44 cellular contexts compared by ENCODE assay signal in genomic region chr11:67532889-67533288, GRCh38. TPM values are rescaled to one million over a fixed set of nuclear protein-coding genes. Genes with fewer than 3 reads are reported as not detected.
"Had no signal": no experiment of that assay in that cellular context is flagged by ENCODE, and none has a peak within 500 bp of the region (broad histone marks: within the 10 kb centered on the region; RNA-seq: fewer than 3 reads in every experiment).

No MANE protein-coding gene starts in this region.

- ATAC-seq: activated naive CD4-positive, alpha-beta T cell treated with anti-CD3 and anti-CD28 coated beads, Interleukin-2, amount 50 U/mL, for 72 hours; activated naive CD8-positive, alpha-beta T cell treated with anti-CD3 and anti-CD28 coated beads, Interleukin-2, amount 50 U/mL, for 24 hours; activated T-cell treated with anti-CD3 and anti-CD28 coated beads, Interleukin-2, amount 50 U/mL, for 4 hours; activated T-cell treated with anti-CD3 and anti-CD28 coated beads, Interleukin-2, amount 50 U/mL, for 72 hours; activated T-helper 17 cell treated with anti-CD3 and anti-CD28 coated beads, Interleukin-2, amount 50 U/mL, for 72 hours had no signal

- H3K27ac ChIP-seq: ascending aorta, brain microvascular endothelial cell, breast epithelium, cardiac muscle cell had no signal

- FAIRE-seq: astrocyte, bronchial epithelial cell had no signal

- H3K9me3 ChIP-seq: ascending aorta had no signal

- DNase-seq: activated effector memory CD4-positive, alpha-beta T cell treated with anti-CD3 and anti-CD28 coated beads, Interleukin-2, amount 50 U/mL, for 16 hours; activated effector memory CD4-positive, alpha-beta T cell treated with Interleukin-2 at 50 U/mL for 16 hours; activated gamma-delta T cell; activated gamma-delta T cell treated with Interleukin-2 at 50 U/mL for 16 hours; activated naive CD4-positive, alpha-beta T cell; activated naive CD4-positive, alpha-beta T cell treated with anti-CD3 and anti-CD28 coated beads for 36 hours; activated naive CD4-positive, alpha-beta T cell treated with anti-CD3 and anti-CD28 coated beads, Interleukin-2, amount 10 ng/mL, durations not matched to agents 7 days and 5 days; activated naive CD4-positive, alpha-beta T cell treated with anti-CD3 and anti-CD28 coated beads, Interleukin-2, amount 50 U/mL, for 16 hours; activated naive CD4-positive, alpha-beta T cell treated with Interleukin-2 at 50 U/mL for 16 hours; activated naive CD8-positive, alpha-beta T cell treated with anti-CD3 and anti-CD28 coated beads for 36 hours; activated naive CD8-positive, alpha-beta T cell treated with anti-CD3 and anti-CD28 coated beads, Interleukin-2, amount 10 ng/mL, durations not matched to agents 7 days and 5 days; activated naive CD8-positive, alpha-beta T cell treated with anti-CD3 and anti-CD28 coated beads, Interleukin-2, amount 50 U/mL, for 24 hours; activated T-cell treated with anti-CD3 and anti-CD28 coated beads for 4 hours; activated T-cell treated with anti-CD3 and anti-CD28 coated beads, Interleukin-2, amount 50 U/mL, for 1 hour; activated T-cell treated with anti-CD3 and anti-CD28 coated beads, Interleukin-2, amount 50 U/mL, for 24 hours; activated T-cell treated with anti-CD3 and anti-CD28 coated beads, Interleukin-2, amount 50 U/mL, for 4 hours; activated T-cell treated with anti-CD3 and anti-CD28 coated beads, Interleukin-2, amount 50 U/mL, for 48 hours; activated T-cell treated with anti-CD3 and anti-CD28 coated beads, Interleukin-2, amount 50 U/mL, for 72 hours; adrenal gland; amniotic stem cell; amygdala; anterior cingulate cortex; aorta; brain microvascular endothelial cell; caudate nucleus; central memory CD4-positive, alpha-beta T cell; cerebellar nuclear complex had no signal

- H3K4me1 ChIP-seq: breast epithelium had no signal

- H3K4me3 Mint-ChIP-seq: activated naive CD4-positive, alpha-beta T cell treated with anti-CD3 and anti-CD28 coated beads for 36 hours; activated naive CD4-positive, alpha-beta T cell treated with anti-CD3 and anti-CD28 coated beads, Interleukin-2, amount 10 ng/mL, durations not matched to agents 7 days and 5 days; activated naive CD4-positive, alpha-beta T cell treated with anti-CD3 and anti-CD28 coated beads, Interleukin-2, amount 50 U/mL, for 24 hours; activated naive CD8-positive, alpha-beta T cell; activated naive CD8-positive, alpha-beta T cell treated with anti-CD3 and anti-CD28 coated beads for 36 hours; activated naive CD8-positive, alpha-beta T cell treated with anti-CD3 and anti-CD28 coated beads, Interleukin-2, amount 10 ng/mL, durations not matched to agents 7 days and 5 days; activated naive CD8-positive, alpha-beta T cell treated with anti-CD3 and anti-CD28 coated beads, Interleukin-2, amount 50 U/mL, for 24 hours; activated T-cell treated with anti-CD3 and anti-CD28 coated beads, Interleukin-2, amount 50 U/mL, for 24 hours; activated T-cell treated with anti-CD3 and anti-CD28 coated beads, Interleukin-2, amount 50 U/mL, for 4 hours; activated T-cell treated with anti-CD3 and anti-CD28 coated beads, Interleukin-2, amount 50 U/mL, for 72 hours; activated T-helper 1 cell treated with anti-CD3 and anti-CD28 coated beads, Interleukin-12 subunit alpha, Interleukin-12 subunit beta, Interleukin-2, Interleukin-4 antibody, amounts not matched to agents 30 ng/mL and 10 ng/mL and 1 ng/mL, durations not matched to agents 14 hours and 24 hours and 36 hours; activated T-helper 17 cell treated with anti-CD3 and anti-CD28 coated beads, Interleukin-2, amount 50 U/mL, for 72 hours; brain; central memory CD8-positive, alpha-beta T cell had no signal

- H3K27ac Mint-ChIP-seq: activated naive CD4-positive, alpha-beta T cell treated with anti-CD3 and anti-CD28 coated beads for 36 hours; activated naive CD4-positive, alpha-beta T cell treated with anti-CD3 and anti-CD28 coated beads, Interleukin-2, amount 10 ng/mL, durations not matched to agents 7 days and 5 days; activated naive CD4-positive, alpha-beta T cell treated with anti-CD3 and anti-CD28 coated beads, Interleukin-2, amount 50 U/mL, for 24 hours; activated naive CD4-positive, alpha-beta T cell treated with anti-CD3 and anti-CD28 coated beads, Interleukin-2, amount 50 U/mL, for 72 hours; activated naive CD8-positive, alpha-beta T cell; activated naive CD8-positive, alpha-beta T cell treated with anti-CD3 and anti-CD28 coated beads for 36 hours; activated naive CD8-positive, alpha-beta T cell treated with anti-CD3 and anti-CD28 coated beads, Interleukin-2, amount 10 ng/mL, durations not matched to agents 7 days and 5 days; activated naive CD8-positive, alpha-beta T cell treated with anti-CD3 and anti-CD28 coated beads, Interleukin-2, amount 50 U/mL, for 24 hours; activated T-cell treated with anti-CD3 and anti-CD28 coated beads, Interleukin-2, amount 50 U/mL, for 24 hours; activated T-cell treated with anti-CD3 and anti-CD28 coated beads, Interleukin-2, amount 50 U/mL, for 72 hours; activated T-helper 1 cell treated with anti-CD3 and anti-CD28 coated beads, Interleukin-12 subunit alpha, Interleukin-12 subunit beta, Interleukin-2, Interleukin-4 antibody, amounts not matched to agents 30 ng/mL and 10 ng/mL and 1 ng/mL, durations not matched to agents 14 hours and 24 hours and 36 hours; activated T-helper 17 cell treated with anti-CD3 and anti-CD28 coated beads, Interleukin-2, amount 50 U/mL, for 72 hours; activated T-helper 2 cell treated with anti-CD3 and anti-CD28 coated beads, Interferon-gamma antibody, Interleukin-2, Interleukin-4, amounts not matched to agents 10 μg/mL and 5 μg/mL and 100 μg/mL, durations not matched to agents 14 hours and 24 hours and 36 hours; brain had no signal

- H3K27me3 ChIP-seq: adrenal gland, ascending aorta, brain microvascular endothelial cell, breast epithelium, cardiac muscle cell had no signal

- H3K27me3 Mint-ChIP-seq: activated naive CD4-positive, alpha-beta T cell treated with anti-CD3 and anti-CD28 coated beads, Interleukin-2, amount 50 U/mL, for 24 hours; activated naive CD8-positive, alpha-beta T cell treated with anti-CD3 and anti-CD28 coated beads, Interleukin-2, amount 10 ng/mL, durations not matched to agents 7 days and 5 days; central memory CD8-positive, alpha-beta T cell had no signal

- H3K36me3 Mint-ChIP-seq: activated naive CD8-positive, alpha-beta T cell treated with anti-CD3 and anti-CD28 coated beads for 36 hours; activated naive CD8-positive, alpha-beta T cell treated with anti-CD3 and anti-CD28 coated beads, Interleukin-2, amount 10 ng/mL, durations not matched to agents 7 days and 5 days; brain had no signal

- H3K9me3 Mint-ChIP-seq: activated naive CD4-positive, alpha-beta T cell treated with anti-CD3 and anti-CD28 coated beads, Interleukin-2, amount 50 U/mL, for 24 hours; central memory CD8-positive, alpha-beta T cell had no signal

- H3K4me3 ChIP-seq: adrenal gland, ascending aorta, breast epithelium, cardiac muscle cell had no signal

- H3K4me1 Mint-ChIP-seq: activated naive CD4-positive, alpha-beta T cell treated with anti-CD3 and anti-CD28 coated beads, Interleukin-2, amount 10 ng/mL, durations not matched to agents 7 days and 5 days; activated naive CD4-positive, alpha-beta T cell treated with anti-CD3 and anti-CD28 coated beads, Interleukin-2, amount 50 U/mL, for 24 hours; activated naive CD8-positive, alpha-beta T cell treated with anti-CD3 and anti-CD28 coated beads for 36 hours; activated naive CD8-positive, alpha-beta T cell treated with anti-CD3 and anti-CD28 coated beads, Interleukin-2, amount 10 ng/mL, durations not matched to agents 7 days and 5 days; activated naive CD8-positive, alpha-beta T cell treated with anti-CD3 and anti-CD28 coated beads, Interleukin-2, amount 50 U/mL, for 24 hours; activated T-helper 17 cell treated with anti-CD3 and anti-CD28 coated beads, Interleukin-2, amount 50 U/mL, for 72 hours; brain; central memory CD8-positive, alpha-beta T cell had no signal

- H3K36me3 ChIP-seq: adrenal gland, ascending aorta, brain microvascular endothelial cell, breast epithelium, cardiac muscle cell had no signal

RNA-seq across cellular contexts. Expression of gene CABP2, which starts 9.6 kb away (rescaled TPM):
- total RNA-seq: activated naive CD4-positive, alpha-beta T cell treated with anti-CD3 and anti-CD28 coated beads for 36 hours; activated naive CD4-positive, alpha-beta T cell treated with anti-CD3 and anti-CD28 coated beads, Interleukin-2, amount 50 U/mL, for 72 hours; activated naive CD8-positive, alpha-beta T cell treated with anti-CD3 and anti-CD28 coated beads for 36 hours; activated naive CD8-positive, alpha-beta T cell treated with anti-CD3 and anti-CD28 coated beads, Interleukin-2, amount 10 ng/mL, durations not matched to agents 7 days and 5 days; activated T-cell treated with anti-CD3 and anti-CD28 coated beads, Interleukin-2, amount 50 U/mL, for 4 hours; activated T-cell treated with anti-CD3 and anti-CD28 coated beads, Interleukin-2, amount 50 U/mL, for 72 hours; activated T-helper 1 cell treated with anti-CD3 and anti-CD28 coated beads, Interleukin-12 subunit alpha, Interleukin-12 subunit beta, Interleukin-2, Interleukin-4 antibody, amounts not matched to agents 30 ng/mL and 10 ng/mL and 1 ng/mL, durations not matched to agents 14 hours and 24 hours and 36 hours; activated T-helper 17 cell treated with anti-CD3 and anti-CD28 coated beads, Interleukin-2, amount 50 U/mL, for 72 hours; activated T-helper 2 cell treated with anti-CD3 and anti-CD28 coated beads, Interferon-gamma antibody, Interleukin-2, Interleukin-4, amounts not matched to agents 10 μg/mL and 5 μg/mL and 100 μg/mL, durations not matched to agents 14 hours and 24 hours and 36 hours; adrenal gland; aorta; ascending aorta; astrocyte; breast epithelium; bronchial epithelial cell; cardiac muscle cell; cardiac septum; cerebellum; chondrocyte had no signal
- polyA plus RNA-seq: adipose tissue, adrenal gland, aorta, cardiac muscle cell had no signal
